12 cellular contexts compared by ENCODE assay signal in the genomic region with DNA sequence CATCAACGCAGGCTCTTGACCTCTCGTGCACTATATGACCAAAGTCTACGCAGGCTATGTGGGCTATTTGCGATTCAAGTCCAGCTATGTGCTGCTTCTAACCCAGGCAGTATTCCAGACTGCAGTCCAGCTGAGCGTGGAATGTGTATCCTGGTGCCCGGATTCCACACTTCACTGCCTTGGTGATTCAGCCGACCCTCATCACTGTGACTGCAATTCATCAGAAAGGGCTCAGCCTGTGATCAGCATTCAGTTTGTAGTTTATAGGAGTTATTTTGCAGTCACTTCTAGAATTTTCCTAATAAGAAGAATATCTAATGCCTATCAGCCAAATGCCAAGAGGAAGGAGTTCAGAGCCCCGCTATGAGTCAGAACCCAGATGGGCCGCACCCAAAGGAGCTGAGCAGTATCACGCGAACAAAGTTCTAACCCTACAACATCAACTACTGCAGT.
A peak's percentile ranks its signal among the peaks of the same experiment; 100 is the strongest.
DNase-seq lines count a peak whose midpoint lies in the region; ATAC-seq, FAIRE-seq and TF ChIP-seq lines count a peak whose summit lies in the region.
"Had no signal": no experiment of that assay in that cellular context is flagged by ENCODE, and none has a peak within 500 bp of the region (broad histone marks: within the 10 kb centered on the region; RNA-seq: fewer than 3 reads in every experiment).

No MANE protein-coding gene starts in this region.

- H3K4me3 ChIP-seq in fibroblast of villous mesenchyme (ENCODE audit: low read depth, low read length) = no peak overlapping the region
- no peak overlapping the region for H3K4me3 ChIP-seq in skeletal muscle cell (ENCODE audit: low read depth, low read length)
- no peak overlapping the region for H3K4me3 ChIP-seq in suprapubic skin
- H3K4me3 ChIP-seq: breast epithelium, Peyer's patch had no signal

- H3K4me1 Mint-ChIP-seq in effector memory CD8-positive, alpha-beta T cell (ENCODE audit: low read depth in 2 of 2) = peaks cover 3 to 5% of the 10 kb centered on the region in 2 donors

- ATAC-seq in effector memory CD8-positive, alpha-beta T cell (replicated peaks) = no peak

- FAIRE-seq in H54 (lab: Jason Lieb, UNC) = peak; percentile 86

- no peaks in the 10 kb centered on the region for H3K9me3 ChIP-seq in suprapubic skin
- H3K9me3 ChIP-seq: breast epithelium, Peyer's patch had no signal

- TF ChIP-seq POLR2A in H54 (IDR thresholded peaks at IDR 0.05; ENCODE audit: low read depth, low read length) (no peak), suprapubic skin (IDR thresholded peaks at IDR 0.05) (no peak)

- H3K36me3 Mint-ChIP-seq in effector memory CD8-positive, alpha-beta T cell (ENCODE audit: insufficient read depth) = no peaks in the 10 kb centered on the region

- DNase-seq in H54 (ENCODE audit: insufficient read length, low spot score) (peak; percentile 94), T1000 (lab: John Stamatoyannopoulos, UW) (peak; percentile 43), fibroblast of villous mesenchyme (ENCODE audit: low read depth) (peak; percentile 66), skeletal muscle cell (ENCODE audit: low read depth) (peak; percentile 29), suprapubic skin (ENCODE audit: low spot score in 2 of 2) (no peak)
- no peak for DNase-seq in effector memory CD8-positive, alpha-beta T cell
- no peak for DNase-seq in central memory CD4-positive, alpha-beta T cell
- no peak for DNase-seq in activated effector memory CD4-positive, alpha-beta T cell treated with anti-CD3 and anti-CD28 coated beads, Interleukin-2, amount 50 U/mL, for 16 hours
- DNase-seq: foreskin melanocyte, KBM-7, Peyer's patch had no signal

- H3K27me3 ChIP-seq in suprapubic skin = no peaks in the 10 kb centered on the region
- H3K27me3 ChIP-seq: breast epithelium, Peyer's patch had no signal

- 59% methylated on average over 8 of the region's 11 CpGs for WGBS in suprapubic skin

- TF ChIP-seq CTCF in fibroblast of villous mesenchyme (IDR thresholded peaks at IDR 0.05; ENCODE audit: insufficient read depth, low read depth, low read length) (no peak), suprapubic skin (IDR thresholded peaks at IDR 0.05) (no peak)

- no peaks in the 10 kb centered on the region for H3K9me3 Mint-ChIP-seq in effector memory CD8-positive, alpha-beta T cell

- H3K27ac ChIP-seq in suprapubic skin = no peak overlapping the region
- H3K27ac ChIP-seq: breast epithelium, Peyer's patch had no signal

- no peak overlapping the region for H3K4me3 Mint-ChIP-seq in effector memory CD8-positive, alpha-beta T cell

- H3K36me3 ChIP-seq in suprapubic skin = no peaks in the 10 kb centered on the region
- H3K36me3 ChIP-seq: breast epithelium, Peyer's patch had no signal

- no peak overlapping the region for H3K27ac Mint-ChIP-seq in effector memory CD8-positive, alpha-beta T cell

- H3K4me1 ChIP-seq in suprapubic skin = peaks cover 15% of the 10 kb centered on the region
- H3K4me1 ChIP-seq: breast epithelium, Peyer's patch had no signal

- no peak for TF ChIP-seq EP300 in suprapubic skin (IDR thresholded peaks at IDR 0.05)

- peaks cover 20 to 52% of the 10 kb centered on the region in 2 donors for H3K27me3 Mint-ChIP-seq in effector memory CD8-positive, alpha-beta T cell

Comparison
In these comparisons a context has a peak if more than half of its experiments do, and no peak if none do; other contexts are left out.
1. DNase-seq: peak in H54 (single experiment), T1000 (single experiment), fibroblast of villous mesenchyme (single experiment) and skeletal muscle cell (single experiment); none in effector memory CD8-positive, alpha-beta T cell (0 of 3), central memory CD4-positive, alpha-beta T cell (single experiment), activated effector memory CD4-positive, alpha-beta T cell treated with anti-CD3 and anti-CD28 coated beads, Interleukin-2, amount 50 U/mL, for 16 hours (single experiment) and suprapubic skin (0 of 2).